18 cellular contexts compared by ENCODE assay signal in the genomic region with DNA sequence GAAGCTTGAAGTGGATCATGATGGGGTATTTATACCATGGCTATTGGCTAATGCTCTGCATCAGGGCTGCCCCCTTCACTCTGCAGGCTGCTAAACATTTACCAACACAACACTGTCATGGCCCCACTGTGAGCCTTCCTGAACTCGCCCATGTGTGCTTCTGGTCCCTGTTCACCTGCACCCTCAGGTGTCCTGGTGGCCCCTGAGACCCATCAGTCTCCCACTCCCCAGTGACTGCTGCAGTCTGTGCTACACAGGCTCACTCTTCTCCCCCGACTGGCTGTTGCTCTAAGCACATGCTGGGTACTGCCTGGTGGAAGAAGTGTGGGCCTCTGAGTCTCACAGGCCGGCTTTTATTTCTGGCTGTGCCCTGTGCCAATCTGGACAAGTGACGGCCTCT.
"Had no signal": no experiment of that assay in that cellular context is flagged by ENCODE, and none has a peak within 500 bp of the region (broad histone marks: within the 10 kb centered on the region; RNA-seq: fewer than 3 reads in every experiment).

No MANE protein-coding gene starts in this region.

- H3K36me3 ChIP-seq: esophagus squamous epithelium, heart right ventricle, neutrophil, pancreas, tibial nerve had no signal

- DNase-seq: activated CD4-positive, alpha-beta T cell treated with anti-CD3 and anti-CD28 coated beads, Interleukin-2, amount 10 ng/mL, durations not matched to agents 24 days and 14 days; activated CD8-positive, alpha-beta memory T cell treated with anti-CD3 and anti-CD28 coated beads, Interleukin-2, amount 50 U/mL, for 4 hours; activated CD8-positive, alpha-beta T cell treated with anti-CD3 and anti-CD28 coated beads, Interleukin-2, amount 10 ng/mL, durations not matched to agents 7 days and 5 days; activated T-cell treated with anti-CD3 and anti-CD28 coated beads, Interleukin-2, amount 50 U/mL, for 72 hours; effector memory CD4-positive, alpha-beta T cell; esophagus squamous epithelium; heart right ventricle; mucosa of descending colon; naive thymus-derived CD4-positive, alpha-beta T cell; stimulated activated CD4-positive, alpha-beta T cell treated with anti-CD3 and anti-CD28 coated beads, Interleukin-2, amount 100 ng/mL, for 24 hours; stimulated activated naive CD8-positive, alpha-beta T cell treated with anti-CD3 and anti-CD28 coated beads, Interleukin-15, Interleukin-2, amounts not matched to agents 100 U/mL and 50 U/mL, for 24 hours; T1000 had no signal

- H3K9me3 Mint-ChIP-seq: activated CD4-positive, alpha-beta T cell treated with anti-CD3 and anti-CD28 coated beads, Interleukin-2, amount 10 ng/mL, durations not matched to agents 24 days and 14 days; activated T-cell treated with anti-CD3 and anti-CD28 coated beads, Interleukin-2, amount 50 U/mL, for 72 hours; dendritic cell treated with granulocyte-macrophage colony-stimulating factor and Interleukin-4, amounts not matched to agents 40 ng/mL and 50 ng/mL, for 4 days; memory B cell had no signal

- H3K4me1 ChIP-seq: pancreas, tibial nerve had no signal

- H3K36me3 Mint-ChIP-seq: activated naive CD8-positive, alpha-beta T cell; memory B cell; naive thymus-derived CD4-positive, alpha-beta T cell had no signal

- H3K4me3 ChIP-seq: esophagus squamous epithelium, heart right ventricle, mucosa of descending colon, pancreas, tibial nerve had no signal

- H3K27me3 ChIP-seq: heart right ventricle, neutrophil, pancreas, tibial nerve had no signal

- H3K27ac Mint-ChIP-seq: activated CD4-positive, alpha-beta T cell treated with anti-CD3 and anti-CD28 coated beads, Interleukin-2, amount 10 ng/mL, durations not matched to agents 24 days and 14 days; activated CD8-positive, alpha-beta T cell treated with anti-CD3 and anti-CD28 coated beads, Interleukin-2, amount 10 ng/mL, durations not matched to agents 7 days and 5 days; activated naive CD8-positive, alpha-beta T cell; activated T-cell treated with anti-CD3 and anti-CD28 coated beads, Interleukin-2, amount 50 U/mL, for 72 hours; dendritic cell treated with granulocyte-macrophage colony-stimulating factor and Interleukin-4, amounts not matched to agents 40 ng/mL and 50 ng/mL, for 4 days; memory B cell; naive thymus-derived CD4-positive, alpha-beta T cell had no signal

- H3K9me3 ChIP-seq: esophagus squamous epithelium, heart right ventricle, mucosa of descending colon, neutrophil, pancreas, tibial nerve had no signal

- H3K27ac ChIP-seq: esophagus squamous epithelium, heart right ventricle, neutrophil, pancreas, tibial nerve had no signal

- H3K4me3 Mint-ChIP-seq: activated CD4-positive, alpha-beta T cell treated with anti-CD3 and anti-CD28 coated beads, Interleukin-2, amount 10 ng/mL, durations not matched to agents 24 days and 14 days; activated CD8-positive, alpha-beta T cell treated with anti-CD3 and anti-CD28 coated beads, Interleukin-2, amount 10 ng/mL, durations not matched to agents 7 days and 5 days; activated naive CD8-positive, alpha-beta T cell; activated T-cell treated with anti-CD3 and anti-CD28 coated beads, Interleukin-2, amount 50 U/mL, for 72 hours; dendritic cell treated with granulocyte-macrophage colony-stimulating factor and Interleukin-4, amounts not matched to agents 40 ng/mL and 50 ng/mL, for 4 days; memory B cell; naive thymus-derived CD4-positive, alpha-beta T cell had no signal

- ATAC-seq: activated CD8-positive, alpha-beta T cell treated with anti-CD3 and anti-CD28 coated beads, Interleukin-2, amount 10 ng/mL, durations not matched to agents 7 days and 5 days; activated T-cell treated with anti-CD3 and anti-CD28 coated beads, Interleukin-2, amount 50 U/mL, for 72 hours; mucosa of descending colon; naive thymus-derived CD4-positive, alpha-beta T cell; pancreas; stimulated activated naive CD8-positive, alpha-beta T cell treated with anti-CD3 and anti-CD28 coated beads, Interleukin-15, Interleukin-2, amounts not matched to agents 100 U/mL and 50 U/mL, for 24 hours had no signal

- H3K27me3 Mint-ChIP-seq: activated CD4-positive, alpha-beta T cell treated with anti-CD3 and anti-CD28 coated beads, Interleukin-2, amount 10 ng/mL, durations not matched to agents 24 days and 14 days; activated naive CD8-positive, alpha-beta T cell had no signal

- H3K4me1 Mint-ChIP-seq: activated CD4-positive, alpha-beta T cell treated with anti-CD3 and anti-CD28 coated beads, Interleukin-2, amount 10 ng/mL, durations not matched to agents 24 days and 14 days had no signal
